19 cellular contexts compared by ENCODE assay signal in the genomic region with DNA sequence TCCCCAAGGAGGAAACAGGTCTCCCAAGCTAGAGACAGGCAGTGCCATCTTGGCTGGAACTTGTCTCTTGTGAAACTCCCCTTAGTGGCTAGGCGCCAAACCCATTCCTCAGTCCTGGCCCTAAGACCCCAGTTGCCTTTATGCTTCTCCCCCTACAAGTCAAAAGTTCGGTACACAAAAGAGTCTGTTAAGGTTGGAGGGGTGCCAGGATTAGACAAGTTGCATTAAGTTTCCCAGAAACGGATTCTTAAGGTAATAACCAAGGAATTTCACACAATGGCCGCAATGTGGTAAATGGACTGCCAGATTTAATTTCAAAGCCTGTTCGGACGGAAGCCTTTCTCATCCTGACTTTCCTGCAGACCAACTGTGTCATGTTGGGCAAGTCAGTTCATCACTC.
"Had no signal": no experiment of that assay in that cellular context is flagged by ENCODE, and none has a peak within 500 bp of the region (broad histone marks: within the 10 kb centered on the region; RNA-seq: fewer than 3 reads in every experiment).

No MANE protein-coding gene starts in this region.

- ATAC-seq: esophagus mucosa, foreskin keratinocyte, WTC11 had no signal

- H3K4me3 ChIP-seq: adrenal gland, dorsolateral prefrontal cortex, ovary, sigmoid colon, thoracic aorta had no signal

- FAIRE-seq: endometrium, TTC549 had no signal

- H3K27ac ChIP-seq: adrenal gland, dorsolateral prefrontal cortex, foreskin keratinocyte, ovary, sigmoid colon, thoracic aorta had no signal

- H3K27me3 ChIP-seq: adrenal gland, foreskin keratinocyte, ovary, sigmoid colon had no signal

- H3K27me3 Mint-ChIP-seq: activated CD4-positive, alpha-beta memory T cell treated with anti-CD3 and anti-CD28 coated beads, Interleukin-2, amount 10 ng/mL, durations not matched to agents 7 days and 5 days; activated T-cell treated with anti-CD3 and anti-CD28 coated beads, Interleukin-2, amount 50 U/mL, for 24 hours had no signal

- H3K9me3 Mint-ChIP-seq: activated CD4-positive, alpha-beta memory T cell treated with anti-CD3 and anti-CD28 coated beads, Interleukin-2, amount 10 ng/mL, durations not matched to agents 7 days and 5 days; activated naive CD4-positive, alpha-beta T cell treated with anti-CD3 and anti-CD28 coated beads, Interleukin-2, amount 50 U/mL, for 24 hours; activated T-cell treated with anti-CD3 and anti-CD28 coated beads, Interleukin-2, amount 50 U/mL, for 24 hours; WTC11 had no signal

- H3K36me3 ChIP-seq: adrenal gland, ovary, sigmoid colon, thoracic aorta had no signal

- H3K9me3 ChIP-seq: adrenal gland, ovary, sigmoid colon, thoracic aorta had no signal

- DNase-seq: activated CD4-positive, alpha-beta memory T cell treated with anti-CD3 and anti-CD28 coated beads, Interleukin-2, amount 10 ng/mL, durations not matched to agents 7 days and 5 days; activated CD4-positive, alpha-beta T cell treated with anti-CD3 and anti-CD28 coated beads for 4 hours; activated T-cell treated with anti-CD3 and anti-CD28 coated beads, Interleukin-2, amount 50 U/mL, for 24 hours; adrenal gland; dorsolateral prefrontal cortex; glutamatergic neuron; hypothalamus; sigmoid colon; stimulated activated CD4-positive, alpha-beta T cell treated with anti-CD3 and anti-CD28 coated beads, Interleukin-12 subunit alpha, Interleukin-12 subunit beta, amount 100 ng/mL, for 4 hours; stimulated activated CD4-positive, alpha-beta T cell treated with anti-CD3 and anti-CD28 coated beads, Interleukin-2, amount 100 ng/mL, for 24 hours; T-helper 2 cell had no signal

- H3K4me1 Mint-ChIP-seq: activated CD4-positive, alpha-beta memory T cell treated with anti-CD3 and anti-CD28 coated beads, Interleukin-2, amount 10 ng/mL, durations not matched to agents 7 days and 5 days; activated naive CD4-positive, alpha-beta T cell treated with anti-CD3 and anti-CD28 coated beads, Interleukin-2, amount 50 U/mL, for 24 hours had no signal

- H3K36me3 Mint-ChIP-seq: activated naive CD4-positive, alpha-beta T cell treated with anti-CD3 and anti-CD28 coated beads, Interleukin-2, amount 50 U/mL, for 24 hours; WTC11 had no signal

- H3K27ac Mint-ChIP-seq: activated CD4-positive, alpha-beta memory T cell treated with anti-CD3 and anti-CD28 coated beads, Interleukin-2, amount 10 ng/mL, durations not matched to agents 7 days and 5 days; activated naive CD4-positive, alpha-beta T cell treated with anti-CD3 and anti-CD28 coated beads, Interleukin-2, amount 50 U/mL, for 24 hours; activated T-cell treated with anti-CD3 and anti-CD28 coated beads, Interleukin-2, amount 50 U/mL, for 24 hours; WTC11 had no signal

- H3K4me3 Mint-ChIP-seq: activated CD4-positive, alpha-beta memory T cell treated with anti-CD3 and anti-CD28 coated beads, Interleukin-2, amount 10 ng/mL, durations not matched to agents 7 days and 5 days; activated naive CD4-positive, alpha-beta T cell treated with anti-CD3 and anti-CD28 coated beads, Interleukin-2, amount 50 U/mL, for 24 hours; activated T-cell treated with anti-CD3 and anti-CD28 coated beads, Interleukin-2, amount 50 U/mL, for 24 hours; WTC11 had no signal
